In genomic region chr20:33947709-33948295, GRCh38 we compare ENCODE assay signal across 8 cellular contexts. TPM values are rescaled to one million over a fixed set of nuclear protein-coding genes. Genes with fewer than 3 reads are reported as not detected.
DNase-seq lines count a peak whose midpoint lies in the region; ATAC-seq, FAIRE-seq and TF ChIP-seq lines count a peak whose summit lies in the region.

No MANE protein-coding gene starts in this region.

- POLR2A ChIA-PET in GM12878 (lab: Charles Lee), result no interaction called here

- peak; percentile 46; the same call in 2 of the 3 replicates for ATAC-seq in GM12878
- no peak for ATAC-seq in lung (ENCODE audit: insufficient read depth, low FRiP score)
- no peak for ATAC-seq in HG03196 (IDR thresholded peaks at IDR 0.05; ENCODE audit: unreplicated experiment)
- ATAC-seq in GM18520 (IDR thresholded peaks at IDR 0.05; ENCODE audit: unreplicated experiment), result no peak

- 46% methylated on average over 2 of the region's 2 CpGs for WGBS in GM12878 (ENCODE audit: insufficient coverage, insufficient replicate concordance, low lambda C conversion rate, missing lambda C conversion rate)
- 44 to 46% methylated on average over 2 of the region's 2 CpGs for WGBS in lung, 2 donors
- 44 to 48% methylated on average over 2 of the region's 2 CpGs for WGBS in sigmoid colon, 2 donors

- intact Hi-C loops in GM12878 (cut with micrococcal nuclease; ENCODE audit: unreplicated experiment), result no loop called here
- intact Hi-C loops in sigmoid colon (cut with DNase I), result no loop called here

- no peaks in the 10 kb centered on the region for H3K27me3 ChIP-seq in GM12878 (replicated peaks in 1 of 2; ENCODE audit: control insufficient read depth in 2 of 2, insufficient read depth in 2 of 2, low read length in 1 of 2)
- no peaks in the 10 kb centered on the region for H3K27me3 ChIP-seq in lung (ENCODE audit: control insufficient read depth, insufficient read depth)
- no peaks in the 10 kb centered on the region for H3K27me3 ChIP-seq in sigmoid colon

- no peaks in the 10 kb centered on the region for H4K20me1 ChIP-seq in GM12878 (ENCODE audit: control insufficient read depth, insufficient read depth)

- SMC1A ChIA-PET in GM12878 (lab: Charles Lee; ENCODE audit: uncharacterized antibody, unreplicated experiment), result no interaction called here

- H3K36me3 ChIP-seq in SK-N-MC (ENCODE audit: insufficient read depth, low read length) (no peaks in the 10 kb centered on the region), GM12878 (ENCODE audit: control insufficient read depth in 2 of 2, insufficient read depth in 2 of 2, low read length in 1 of 2) (no peaks in the 10 kb centered on the region), lung (ENCODE audit: control insufficient read depth in 2 of 2, insufficient read depth in 2 of 2, low read length in 2 of 2) (no peaks in the 10 kb centered on the region), sigmoid colon (no peaks in the 10 kb centered on the region)

- H3K4me2 ChIP-seq in GM12878 (ENCODE audit: control insufficient read depth, insufficient read depth), result no peak overlapping the region

- TF ChIP-seq EP300 in GM12878 (IDR thresholded peaks at IDR 0.05; ENCODE audit: borderline replicate concordance in 1 of 2, control insufficient read depth in 1 of 2, low read depth in 2 of 2, low read length in 2 of 2) (no peak), sigmoid colon (IDR thresholded peaks at IDR 0.05) (no peak)

- no peak; the same call in 1 of the 2 replicates for TF ChIP-seq RAD21 in GM12878 (IDR thresholded peaks at IDR 0.05; ENCODE audit: insufficient read depth, low read depth, low read length)

- FAIRE-seq in D721Med (lab: Jason Lieb, UNC) (peak; percentile 64), GM12878 (lab: Jason Lieb, UNC) (peak; percentile 68)

- H3K79me2 ChIP-seq in GM12878 (ENCODE audit: control insufficient read depth, insufficient read depth, low read length), result no peaks in the 10 kb centered on the region

- CTCF ChIA-PET in GM12878 (lab: Yijun Ruan, JAX), result no interaction called here

- H3K9ac ChIP-seq in SK-N-MC (ENCODE audit: insufficient read length) (no peak overlapping the region), GM12878 (ENCODE audit: control insufficient read depth, insufficient read depth, low read length) (no peak overlapping the region)

- DNase-seq in D721Med (ENCODE audit: insufficient read length, low spot score) (peak; percentile 62), HUDEP-2 (lab: John Stamatoyannopoulos, UW; ENCODE audit: unreplicated experiment in 76 of 76) (peak in 67 of 76 experiments; percentile 2 to 77 (median 39)), SK-N-MC (ENCODE audit: low read depth, low spot score) (peak; percentile 28), GM12878 (ENCODE audit: low read depth, low spot score) (peak; percentile 19), lung (ENCODE audit: low spot score) (no peak), sigmoid colon (no peak)

- peaks cover 3% of the 10 kb centered on the region; the same call in 1 of the 2 replicates for H3K9me3 ChIP-seq in SK-N-MC (ENCODE audit: low read depth, low read length)
- peaks cover 17% of the 10 kb centered on the region for H3K9me3 ChIP-seq in GM12878 (replicated peaks; ENCODE audit: control insufficient read depth, insufficient read depth, low read length)
- H3K9me3 ChIP-seq in lung (ENCODE audit: control insufficient read depth in 2 of 2, insufficient read depth in 1 of 2, low read length in 1 of 2), result peaks cover 7 to 18% of the 10 kb centered on the region in 2 donors
- peaks cover 0 to 13% (median 6%) of the 10 kb centered on the region in 4 donors for H3K9me3 ChIP-seq in sigmoid colon

- in situ Hi-C loops in GM12878 (cut with MboI), result no loop called here

- TF ChIP-seq CTCF in D721Med (IDR thresholded peaks at IDR 0.05; ENCODE audit: insufficient read depth, missing control alignments) (peak; percentile 73), GM12878 (IDR thresholded peaks at IDR 0.05 in 2 of 3, conservative IDR thresholded peaks at IDR 0.05 in 1 of 3; ENCODE audit: control insufficient read depth in 2 of 3, extremely low read depth in 1 of 3, insufficient read depth in 1 of 3, low read depth in 3 of 3, low read length in 3 of 3) (peak; percentile 39 to 62 (median 53); a peak in 5 of 6 replicates), lung (IDR thresholded peaks at IDR 0.05; ENCODE audit: control extremely low read depth, extremely low read depth) (peak; percentile 19), sigmoid colon (IDR thresholded peaks at IDR 0.05) (peak in 1 of 4 experiments; percentile 12)

- no peak overlapping the region for H3K4me3 ChIP-seq in SK-N-MC
- H3K4me3 ChIP-seq in GM12878, result no peak overlapping the region
- H3K4me3 ChIP-seq in lung, result no peak overlapping the region
- no peak overlapping the region for H3K4me3 ChIP-seq in sigmoid colon

- H3K27ac ChIP-seq in SK-N-MC (no peak overlapping the region), GM12878 (ENCODE audit: control insufficient read depth, insufficient read depth) (no peak overlapping the region), lung (ENCODE audit: low read depth in 1 of 2, low read length in 1 of 2) (no peak overlapping the region), sigmoid colon (no peak overlapping the region)

- RAD21 ChIA-PET in GM12878 (lab: Charles Lee; ENCODE audit: unreplicated experiment), result no interaction called here

- TF ChIP-seq POLR2A in GM12878 (IDR thresholded peaks at IDR 0.05; ENCODE audit: low read depth, low read length), result no peak
- no peak for TF ChIP-seq POLR2A in sigmoid colon (IDR thresholded peaks at IDR 0.05)

- no peak overlapping the region for H2AFZ ChIP-seq in GM12878 (ENCODE audit: control insufficient read depth, low read depth, low read length)

- BruUV-seq in GM12878 (replicated peaks; lab: Mats Ljungman, UMichigan), result no TSS peak

- H3K4me1 ChIP-seq in GM12878 (ENCODE audit: control insufficient read depth, insufficient read depth, low read length) (no peaks in the 10 kb centered on the region), lung (ENCODE audit: control insufficient read depth in 2 of 2, insufficient read depth in 2 of 2, low read length in 2 of 2) (no peaks in the 10 kb centered on the region), sigmoid colon (no peaks in the 10 kb centered on the region)

TF ChIP-seq in GM12878, 131 proteins besides CTCF, POLR2A, EP300 and RAD21:
- TF ChIP-seq RBBP5 (conservative IDR thresholded peaks at IDR 0.05) (no peak), WRNIP1 (IDR thresholded peaks at IDR 0.05; ENCODE audit: borderline replicate concordance, low read depth, low read length) (no peak), ZNF384 (IDR thresholded peaks at IDR 0.05; ENCODE audit: borderline replicate concordance, low read depth, low read length) (no peak), SMC3 (IDR thresholded peaks at IDR 0.05; ENCODE audit: borderline replicate concordance, low read length) (peak; percentile 41; the same call in 1 of the 2 replicates), CBX5 (IDR thresholded peaks at IDR 0.05; ENCODE audit: low read depth) (peak; percentile 92; the same call in 1 of the 2 replicates), YY1 (IDR thresholded peaks at IDR 0.05; ENCODE audit: low read depth, low read length) (peak; percentile 74), IRF4 (IDR thresholded peaks at IDR 0.05; ENCODE audit: low read depth, low read length) (0 out of 2 replicates have a peak, but pooled peaks have one; percentile 34), HDAC6 (IDR thresholded peaks at IDR 0.05; ENCODE audit: unreplicated experiment) (no peak), TCF3 (IDR thresholded peaks at IDR 0.05; ENCODE audit: borderline replicate concordance, insufficient read depth, low read depth, low read length) (no peak)

RNA-seq across cellular contexts. Expression of gene RALY, which starts 45.9 kb away (rescaled TPM):
- total RNA-seq in GM12878 (2013; cell fraction: nucleolus; rRNA removed), result 51.3 and 66.4 TPM in 2 replicates
- 85.5 and 96.0 TPM in 2 replicates for total RNA-seq in GM12878 (2014; rRNA removed)
- 111 and 123 TPM in 2 replicates for total RNA-seq in GM12878 (2014; rRNA removed; fragmentation: Illumina TruSeq; extraction: Trizol)
- total RNA-seq in GM12878 (2021), result 191 and 192 TPM in 2 replicates
- 45.7 TPM for polyA plus RNA-seq in GM12878 (2011; ENCODE audit: low read depth)
- 98.7 and 139 TPM in 2 replicates for polyA plus RNA-seq in GM12878 (2011; rRNA removed)
- polyA plus RNA-seq in GM12878 (2011; cell fraction: cytosol; rRNA removed), result 143 and 235 TPM in 2 replicates
- polyA plus RNA-seq in GM12878 (2011; cell fraction: nucleus; rRNA removed), result 92.8 and 118 TPM in 2 replicates
- polyA plus RNA-seq in GM12878 (2012), result 116 and 126 TPM in 2 replicates
- polyA plus RNA-seq in GM12878 (2014; fragmentation: Illumina TruSeq; extraction: Trizol), result 45.6 and 135 TPM in 2 replicates
- polyA plus RNA-seq in GM12878 (2014; fragmentation: Nextera tagmentation; extraction: Ambion mirVana), result 1 to 10 TPM; 1.2 to 6.2 TPM
- polyA plus RNA-seq in GM12878 (2014; rRNA removed), result 246 and 279 TPM in 2 replicates
- 100 to 1,000 TPM; 214 to 234 TPM for polyA plus RNA-seq in GM12878 (2016; fragmentation: Nextera tagmentation; extraction: Ambion mirVana)
- polyA minus RNA-seq in GM12878 (2011; rRNA and poly(A)+ RNA removed), result 73.4 and 128 TPM in 2 replicates
- 48.9 and 55.8 TPM in 2 replicates for polyA minus RNA-seq in GM12878 (2011; cell fraction: cytosol; rRNA and poly(A)+ RNA removed)
- polyA minus RNA-seq in GM12878 (2011; cell fraction: nucleus; rRNA and poly(A)+ RNA removed), result 30.9 and 54.8 TPM in 2 replicates
- total RNA-seq in lung, result 100 to 1,000 TPM; 135 to 143 TPM
- 100 to 1,000 TPM; 148 to 157 TPM for polyA plus RNA-seq in lung
- total RNA-seq in sigmoid colon, result 10 to 100 TPM; 75.1 to 94.5 (median 88.5) TPM
- polyA plus RNA-seq in sigmoid colon, result 100 to 1,000 TPM; 190 to 233 (median 200) TPM

Comparison
In these comparisons a context has a peak if more than half of its experiments do, and no peak if none do; other contexts are left out.
1. DNase-seq: peak in D721Med (single experiment), HUDEP-2 (67 of 76), SK-N-MC (single experiment) and GM12878 (single experiment); none in lung (single experiment) and sigmoid colon (single experiment).